12 cellular contexts compared by ENCODE assay signal in the genomic region with DNA sequence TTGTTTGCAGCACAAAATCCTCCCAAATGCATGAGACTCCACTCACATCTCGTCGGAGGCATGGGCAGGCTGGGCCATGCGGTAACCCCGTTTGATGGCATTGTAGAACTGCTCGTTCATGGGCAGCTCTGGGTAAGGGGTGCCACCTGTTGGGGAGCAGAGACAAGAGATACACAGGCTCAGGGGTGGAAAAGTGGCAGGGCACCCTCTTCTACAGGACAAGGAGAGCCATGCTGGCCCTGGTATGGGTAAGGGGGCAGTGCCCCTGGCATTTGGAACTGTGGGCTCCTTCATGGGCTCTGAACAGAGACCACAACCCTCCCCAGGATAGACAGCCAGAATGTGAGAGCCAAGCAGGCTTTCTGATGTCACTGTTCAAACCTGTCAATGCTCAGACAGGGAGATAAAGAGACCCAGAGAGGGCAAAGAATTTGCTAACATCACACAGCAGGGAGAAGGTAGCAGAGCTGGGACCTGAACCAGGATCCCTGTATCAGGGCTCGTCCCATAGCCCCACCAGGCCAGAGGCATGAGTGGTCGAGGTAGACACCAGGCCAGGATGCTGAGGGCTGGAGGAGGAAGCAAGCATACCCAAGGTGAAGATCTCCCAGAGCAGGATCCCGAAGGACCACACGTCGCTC.
DNase-seq lines count a peak whose midpoint lies in the region; ATAC-seq and TF ChIP-seq lines count a peak whose summit lies in the region.
"Had no signal": no experiment of that assay in that cellular context is flagged by ENCODE, and none has a peak within 500 bp of the region (broad histone marks: within the 10 kb centered on the region; RNA-seq: fewer than 3 reads in every experiment).

No MANE protein-coding gene starts in this region.

- H3K4me1 ChIP-seq in RWPE2 (ENCODE audit: insufficient read depth, poor library complexity, severe bottlenecking), result no peaks in the 10 kb centered on the region
- H3K4me1 ChIP-seq in effector memory CD4-positive, alpha-beta T cell (ENCODE audit: control insufficient read depth, insufficient read depth, low read length, poor library complexity, severe bottlenecking), result no peaks in the 10 kb centered on the region
- H3K4me1 ChIP-seq: BE2C, SJSA1 had no signal

- peak; percentile 37 for ATAC-seq in stimulated activated naive CD8-positive, alpha-beta T cell treated with anti-CD3 and anti-CD28 coated beads, Interleukin-15, amount 100 ng/mL, for 72 hours
- no peak for ATAC-seq in stimulated activated naive CD8-positive, alpha-beta T cell treated with anti-CD3 and anti-CD28 coated beads, Interleukin-15, Interleukin-2, amounts not matched to agents 100 U/mL and 50 U/mL, for 24 hours
- ATAC-seq in RWPE2 (ENCODE audit: low read depth), result no peak

- no peaks in the 10 kb centered on the region for H3K27me3 Mint-ChIP-seq in stimulated activated naive CD8-positive, alpha-beta T cell treated with anti-CD3 and anti-CD28 coated beads, Interleukin-15, amount 100 ng/mL, for 72 hours

- no peaks in the 10 kb centered on the region for H3K9me3 Mint-ChIP-seq in stimulated activated naive CD8-positive, alpha-beta T cell treated with anti-CD3 and anti-CD28 coated beads, Interleukin-15, amount 100 ng/mL, for 72 hours
- H3K9me3 Mint-ChIP-seq: activated naive CD4-positive, alpha-beta T cell treated with anti-CD3 and anti-CD28 coated beads, Interleukin-2, amount 50 U/mL, for 72 hours had no signal

- H3K4me3 ChIP-seq in RWPE2 (ENCODE audit: severe bottlenecking), result no peak overlapping the region
- H3K4me3 ChIP-seq in effector memory CD4-positive, alpha-beta T cell (ENCODE audit: insufficient read depth, low read depth, low read length, poor library complexity, severe bottlenecking), result no peak overlapping the region
- H3K4me3 ChIP-seq: cardiac muscle cell, SJSA1 had no signal

- no peaks in the 10 kb centered on the region for H3K36me3 ChIP-seq in RWPE2 (ENCODE audit: low read depth)
- no peaks in the 10 kb centered on the region for H3K36me3 ChIP-seq in effector memory CD4-positive, alpha-beta T cell (ENCODE audit: control insufficient read depth, insufficient read depth, low read length)
- H3K36me3 ChIP-seq: cardiac muscle cell had no signal

- no peaks in the 10 kb centered on the region for H3K9me3 ChIP-seq in RWPE2 (ENCODE audit: severe bottlenecking)
- H3K9me3 ChIP-seq in effector memory CD4-positive, alpha-beta T cell (ENCODE audit: control insufficient read depth, low read length), result no peaks in the 10 kb centered on the region
- H3K9me3 ChIP-seq: BE2C, SJSA1 had no signal

- no peaks in the 10 kb centered on the region for H3K27me3 ChIP-seq in RWPE2 (ENCODE audit: insufficient read depth, poor library complexity, severe bottlenecking)
- H3K27me3 ChIP-seq in effector memory CD4-positive, alpha-beta T cell (replicated peaks; ENCODE audit: control insufficient read depth, insufficient read depth, low read length, poor library complexity, severe bottlenecking), result no peaks in the 10 kb centered on the region
- H3K27me3 ChIP-seq: BE2C, cardiac muscle cell, SJSA1 had no signal

- no peak for DNase-seq in stimulated activated naive CD8-positive, alpha-beta T cell treated with anti-CD3 and anti-CD28 coated beads, Interleukin-15, amount 100 ng/mL, for 72 hours
- DNase-seq in stimulated activated naive CD8-positive, alpha-beta T cell treated with anti-CD3 and anti-CD28 coated beads, Interleukin-15, Interleukin-2, amounts not matched to agents 100 U/mL and 50 U/mL, for 24 hours, result no peak
- DNase-seq in RWPE2 (ENCODE audit: low spot score) (peak; percentile 51), medulla oblongata (ENCODE audit: extremely low spot score) (peak; percentile 48), iPS-NIHi11 (ENCODE audit: low spot score) (no peak)
- DNase-seq in effector memory CD4-positive, alpha-beta T cell, result no peak
- DNase-seq in stimulated activated CD4-positive, alpha-beta T cell treated with anti-CD3 and anti-CD28 coated beads, Interleukin-15, amount 100 ng/mL, for 24 hours, result no peak
- DNase-seq in effector CD8-positive, alpha-beta T cell (lab: John Stamatoyannopoulos, UW), result no peak
- DNase-seq: BE2C had no signal

- no peak overlapping the region for H3K27ac Mint-ChIP-seq in stimulated activated naive CD8-positive, alpha-beta T cell treated with anti-CD3 and anti-CD28 coated beads, Interleukin-15, amount 100 ng/mL, for 72 hours
- H3K27ac Mint-ChIP-seq: activated naive CD4-positive, alpha-beta T cell treated with anti-CD3 and anti-CD28 coated beads, Interleukin-2, amount 50 U/mL, for 72 hours had no signal

- H3K4me3 Mint-ChIP-seq in stimulated activated naive CD8-positive, alpha-beta T cell treated with anti-CD3 and anti-CD28 coated beads, Interleukin-15, amount 100 ng/mL, for 72 hours, result no peak overlapping the region

- no peak overlapping the region for H3K27ac ChIP-seq in RWPE2 (ENCODE audit: poor library complexity, severe bottlenecking)
- no peak overlapping the region for H3K27ac ChIP-seq in effector memory CD4-positive, alpha-beta T cell (ENCODE audit: insufficient read depth, low read length, poor library complexity, severe bottlenecking)
- H3K27ac ChIP-seq: cardiac muscle cell, SJSA1 had no signal

- no peak for TF ChIP-seq CTCF in RWPE2 (IDR thresholded peaks at IDR 0.05; ENCODE audit: poor library complexity, severe bottlenecking)

- H3K4me1 Mint-ChIP-seq in stimulated activated naive CD8-positive, alpha-beta T cell treated with anti-CD3 and anti-CD28 coated beads, Interleukin-15, amount 100 ng/mL, for 72 hours, result peaks cover 5% of the 10 kb centered on the region

Comparison
In these comparisons a context has a peak if more than half of its experiments do, and no peak if none do; other contexts are left out.
1. DNase-seq: peak in RWPE2 (single experiment) and medulla oblongata (single experiment); none in stimulated activated naive CD8-positive, alpha-beta T cell treated with anti-CD3 and anti-CD28 coated beads, Interleukin-15, amount 100 ng/mL, for 72 hours (0 of 2), stimulated activated naive CD8-positive, alpha-beta T cell treated with anti-CD3 and anti-CD28 coated beads, Interleukin-15, Interleukin-2, amounts not matched to agents 100 U/mL and 50 U/mL, for 24 hours (single experiment), effector memory CD4-positive, alpha-beta T cell (0 of 3), iPS-NIHi11 (single experiment), stimulated activated CD4-positive, alpha-beta T cell treated with anti-CD3 and anti-CD28 coated beads, Interleukin-15, amount 100 ng/mL, for 24 hours (single experiment) and effector CD8-positive, alpha-beta T cell (single experiment).